9 cellular contexts compared by ENCODE assay signal in genomic region chr19:19404879-19405860, GRCh38. TPM values are rescaled to one million over a fixed set of nuclear protein-coding genes. Genes with fewer than 3 reads are reported as not detected.
DNase-seq lines count a peak whose midpoint lies in the region; ATAC-seq, FAIRE-seq and TF ChIP-seq lines count a peak whose summit lies in the region.
"Had no signal": no experiment of that assay in that cellular context is flagged by ENCODE, and none has a peak within 500 bp of the region (broad histone marks: within the 10 kb centered on the region; RNA-seq: fewer than 3 reads in every experiment).

Gene GATAD2A (plus strand): TSS chr19:19405675. CDS start chr19:19465346, 59,671 bp downstream.

- peak; percentile 44 for TF ChIP-seq CTCF in kidney (IDR thresholded peaks at IDR 0.05; ENCODE audit: borderline replicate concordance, extremely low read depth, insufficient read depth)

- DNase-seq in AG08396 (ENCODE audit: low spot score) (peak; percentile 95), NCI-H2227 treated with DMSO at 0.1 percent for 48 hours (lab: John Stamatoyannopoulos, UW) (peak; percentile 76), cerebellar cortex (ENCODE audit: low spot score) (peak; percentile 93), kidney (peak; percentile 98)
- DNase-seq in activated CD4-positive, CD25-positive, alpha-beta regulatory T cell treated with anti-CD3 and anti-CD28 coated beads, Interleukin-2, amount 50 U/mL, for 72 hours = peak; percentile 92
- peak; percentile 89 to 90 for DNase-seq in stimulated activated CD4-positive, alpha-beta T cell treated with anti-CD3 and anti-CD28 coated beads, Interleukin-15, amount 100 ng/mL, for 1 hour (ENCODE audit: low read depth in 1 of 2, low spot score in 1 of 2)

- FAIRE-seq in kidney (lab: Jason Lieb, UNC) = no peak
- FAIRE-seq: endometrium had no signal

- H3K9me3 ChIP-seq in kidney (ENCODE audit: control insufficient read depth in 1 of 2, low read length in 2 of 2) = no peaks in the 10 kb centered on the region

- peak within 1 kb of the TSS; percentile 64 to 89 for H3K4me3 ChIP-seq in kidney (ENCODE audit: low read length in 2 of 2)

- H3K36me3 ChIP-seq in kidney (ENCODE audit: control insufficient read depth in 1 of 2, insufficient read depth in 2 of 2, low read length in 2 of 2) = no peaks in the 10 kb centered on the region

- peak within 1 kb of the TSS; percentile 91 to 95 for H3K27ac ChIP-seq in kidney (ENCODE audit: low read depth in 2 of 2, low read length in 2 of 2)

- intact Hi-C loops in kidney (cut with DNase I) = no loop called here

- peaks cover 20 to 27% of the 10 kb centered on the region in 2 donors for H3K4me1 ChIP-seq in kidney (ENCODE audit: control insufficient read depth in 1 of 2, insufficient read depth in 1 of 2, low read depth in 1 of 2, low read length in 2 of 2)

- H3K9ac ChIP-seq in kidney (ENCODE audit: low read length in 2 of 2) = peak within 1 kb of the TSS; percentile 72 to 81

- ATAC-seq in GM18868 (IDR thresholded peaks at IDR 0.05; ENCODE audit: unreplicated experiment) = peak; percentile 73
- ATAC-seq in HG03108 (IDR thresholded peaks at IDR 0.05; ENCODE audit: unreplicated experiment) = peak; percentile 69

RNA-seq across cellular contexts. Expression of gene GATAD2A, which starts in this region (rescaled TPM):
- 91.0 TPM for total RNA-seq in kidney
- 18.0 TPM for polyA plus RNA-seq in kidney (ENCODE audit: insufficient read depth, low read depth, low replicate concordance)

Comparison
In these comparisons a context has a peak if more than half of its experiments do, and no peak if none do; other contexts are left out.
1. Peak in every context shown above with its lines: DNase-seq, ATAC-seq, H3K4me3 ChIP-seq and H3K27ac ChIP-seq.